In the genomic region with DNA sequence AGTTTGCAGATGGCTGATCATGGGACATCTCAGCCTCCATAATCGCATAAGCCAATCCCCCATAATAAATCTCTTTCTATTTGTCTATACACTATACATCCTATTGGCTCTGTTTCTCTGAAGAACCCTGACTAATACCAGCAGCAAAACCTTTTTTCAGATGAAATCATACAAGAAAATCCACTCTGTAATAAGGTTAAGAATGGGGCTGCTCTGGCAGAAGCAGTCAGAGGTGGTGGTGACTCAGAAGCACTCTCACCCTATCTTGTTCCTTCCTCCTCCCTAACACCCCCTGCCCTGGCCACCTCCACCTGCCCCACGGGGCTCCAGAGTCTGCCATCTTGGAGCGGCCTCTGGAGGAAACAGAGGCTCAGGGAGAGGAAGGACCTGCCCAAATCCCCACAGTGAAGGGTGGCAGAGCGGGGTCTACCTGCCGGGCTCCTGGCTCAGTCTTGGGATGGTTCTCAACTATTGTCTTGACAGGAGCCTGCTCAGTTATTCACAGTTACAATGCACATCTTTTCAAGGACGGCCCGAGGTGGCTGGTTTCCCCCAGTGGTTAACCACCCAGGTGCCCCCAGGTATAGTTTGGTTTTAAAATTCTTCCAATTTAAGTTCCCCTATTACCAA, we compare ENCODE assay signal across 14 cellular contexts.
DNase-seq lines count a peak whose midpoint lies in the region; ATAC-seq and TF ChIP-seq lines count a peak whose summit lies in the region.
"Had no signal": no experiment of that assay in that cellular context is flagged by ENCODE, and none has a peak within 500 bp of the region (broad histone marks: within the 10 kb centered on the region; RNA-seq: fewer than 3 reads in every experiment).

No MANE protein-coding gene starts in this region.

- H2BK15ac ChIP-seq in neuronal stem cell (ENCODE audit: low read length) = no peak overlapping the region

- no peak overlapping the region for H3K27ac ChIP-seq in neuronal stem cell (replicated peaks; ENCODE audit: low read length)
- no peak overlapping the region for H3K27ac ChIP-seq in upper lobe of left lung
- H3K27ac ChIP-seq: C4-2B had no signal

- no peaks in the 10 kb centered on the region for H3K79me1 ChIP-seq in neuronal stem cell (ENCODE audit: low read depth, low read length)

- H3K9ac ChIP-seq in neuronal stem cell (ENCODE audit: low read depth, low read length, poor library complexity) = no peak overlapping the region

- peak overlapping the region; percentile 56 for H3K14ac ChIP-seq in neuronal stem cell (ENCODE audit: low read length)

- H3K4me1 Mint-ChIP-seq in activated T-cell treated with anti-CD3 and anti-CD28 coated beads, Interleukin-2, amount 50 U/mL, for 4 hours (ENCODE audit: low read depth) = no peaks in the 10 kb centered on the region
- H3K4me1 Mint-ChIP-seq in activated T-cell treated with anti-CD3 and anti-CD28 coated beads, Interleukin-2, amount 50 U/mL, for 24 hours (ENCODE audit: low read depth) = no peaks in the 10 kb centered on the region
- H3K4me1 Mint-ChIP-seq: CD4-positive, alpha-beta memory T cell; GM23338 had no signal

- H3K27ac Mint-ChIP-seq in activated T-cell treated with anti-CD3 and anti-CD28 coated beads, Interleukin-2, amount 50 U/mL, for 24 hours = no peak overlapping the region
- H3K27ac Mint-ChIP-seq: CD4-positive, alpha-beta memory T cell; GM23338 had no signal

- TF ChIP-seq EP300 in upper lobe of left lung (IDR thresholded peaks at IDR 0.05) = no peak

- peaks cover 0 to 4% of the 10 kb centered on the region in 2 donors for H3K9me3 ChIP-seq in neuronal stem cell (replicated peaks in 1 of 2; ENCODE audit: control insufficient read depth in 2 of 2, insufficient read depth in 1 of 2, low read depth in 1 of 2, low read length in 2 of 2)
- no peaks in the 10 kb centered on the region for H3K9me3 ChIP-seq in upper lobe of left lung

- peak overlapping the region; percentile 57 for H3K18ac ChIP-seq in neuronal stem cell (ENCODE audit: low read length)

- no peak overlapping the region for H2AFZ ChIP-seq in neuronal stem cell (ENCODE audit: low read length)
- H2AFZ ChIP-seq: GM23338 had no signal

- H3K23ac ChIP-seq in neuronal stem cell (ENCODE audit: low read depth, low read length, poor library complexity) = no peak overlapping the region

- ATAC-seq in activated T-cell treated with anti-CD3 and anti-CD28 coated beads, Interleukin-2, amount 50 U/mL, for 4 hours = peak; percentile 46 to 62
- ATAC-seq in esophagus mucosa (peak; percentile 74), upper lobe of left lung (ENCODE audit: low FRiP score in 2 of 2) (no peak), GM19035 (IDR thresholded peaks at IDR 0.05; ENCODE audit: unreplicated experiment) (no peak)
- ATAC-seq: GM23338 had no signal

- no peak overlapping the region for H2BK12ac ChIP-seq in neuronal stem cell (ENCODE audit: low read length)

- H3K4me3 Mint-ChIP-seq in activated T-cell treated with anti-CD3 and anti-CD28 coated beads, Interleukin-2, amount 50 U/mL, for 4 hours = no peak overlapping the region
- H3K4me3 Mint-ChIP-seq in activated T-cell treated with anti-CD3 and anti-CD28 coated beads, Interleukin-2, amount 50 U/mL, for 24 hours = no peak overlapping the region
- H3K4me3 Mint-ChIP-seq: CD4-positive, alpha-beta memory T cell; GM23338 had no signal

- H3K4me3 ChIP-seq in neuronal stem cell (ENCODE audit: low read length in 2 of 2) = no peak overlapping the region
- no peak overlapping the region for H3K4me3 ChIP-seq in upper lobe of left lung
- H3K4me3 ChIP-seq: GM23338 had no signal

- H3K36me3 ChIP-seq in neuronal stem cell (replicated peaks in 1 of 2; ENCODE audit: control insufficient read depth in 2 of 2, insufficient read depth in 2 of 2, low read length in 2 of 2) (no peaks in the 10 kb centered on the region), upper lobe of left lung (no peaks in the 10 kb centered on the region)

- peaks cover 0 to 5% of the 10 kb centered on the region in 2 donors for H3K4me1 ChIP-seq in neuronal stem cell (ENCODE audit: control insufficient read depth in 2 of 2, insufficient read depth in 1 of 2, low read depth in 1 of 2, low read length in 2 of 2)
- H3K4me1 ChIP-seq in upper lobe of left lung = peaks cover 0 to 5% (median 2%) of the 10 kb centered on the region in 4 donors

- no peak overlapping the region for H2BK5ac ChIP-seq in neuronal stem cell (ENCODE audit: low read length)

- no peak for TF ChIP-seq CTCF in upper lobe of left lung (IDR thresholded peaks at IDR 0.05)

- no peak overlapping the region for H3K4ac ChIP-seq in neuronal stem cell (ENCODE audit: low read length)

- H4K91ac ChIP-seq in neuronal stem cell (ENCODE audit: low read depth, low read length, poor library complexity) = no peak overlapping the region

- H3K4me2 ChIP-seq in neuronal stem cell (ENCODE audit: insufficient read depth, low read length, poor library complexity, severe bottlenecking) = no peak overlapping the region
- H3K4me2 ChIP-seq: GM23338 had no signal

- no peak overlapping the region for H4K8ac ChIP-seq in neuronal stem cell (ENCODE audit: low read depth, low read length)

- TF ChIP-seq POLR2A in upper lobe of left lung (IDR thresholded peaks at IDR 0.05) = no peak

- no peaks in the 10 kb centered on the region for H3K9me3 Mint-ChIP-seq in activated T-cell treated with anti-CD3 and anti-CD28 coated beads, Interleukin-2, amount 50 U/mL, for 4 hours
- H3K9me3 Mint-ChIP-seq in activated T-cell treated with anti-CD3 and anti-CD28 coated beads, Interleukin-2, amount 50 U/mL, for 24 hours = peaks cover 2% of the 10 kb centered on the region
- H3K9me3 Mint-ChIP-seq: GM23338 had no signal

- H3K27me3 Mint-ChIP-seq in activated T-cell treated with anti-CD3 and anti-CD28 coated beads, Interleukin-2, amount 50 U/mL, for 4 hours (ENCODE audit: low read depth) = peaks cover 27% of the 10 kb centered on the region
- H3K27me3 Mint-ChIP-seq in activated T-cell treated with anti-CD3 and anti-CD28 coated beads, Interleukin-2, amount 50 U/mL, for 24 hours = peaks cover 3% of the 10 kb centered on the region

- no peak for DNase-seq in activated T-cell treated with anti-CD3 and anti-CD28 coated beads, Interleukin-2, amount 50 U/mL, for 4 hours
- no peak for DNase-seq in activated T-cell treated with anti-CD3 and anti-CD28 coated beads, Interleukin-2, amount 50 U/mL, for 24 hours
- DNase-seq in neuronal stem cell (ENCODE audit: low spot score) (no peak), NOMO-1 treated with DMSO at 0.1 percent for 48 hours (lab: John Stamatoyannopoulos, UW; ENCODE audit: unreplicated experiment) (no peak), upper lobe of left lung (no peak)
- DNase-seq: ACHN; CD4-positive, alpha-beta memory T cell; DMS79; EL; H7 had no signal

- H2AK5ac ChIP-seq in neuronal stem cell (ENCODE audit: low read depth, low read length) = no peak overlapping the region

- no peaks in the 10 kb centered on the region for H3K36me3 Mint-ChIP-seq in activated T-cell treated with anti-CD3 and anti-CD28 coated beads, Interleukin-2, amount 50 U/mL, for 4 hours (ENCODE audit: insufficient read depth)
- no peaks in the 10 kb centered on the region for H3K36me3 Mint-ChIP-seq in activated T-cell treated with anti-CD3 and anti-CD28 coated beads, Interleukin-2, amount 50 U/mL, for 24 hours (ENCODE audit: low read depth)
- H3K36me3 Mint-ChIP-seq: CD4-positive, alpha-beta memory T cell had no signal

- H2BK120ac ChIP-seq in neuronal stem cell (ENCODE audit: low read depth, low read length) = no peak overlapping the region

- no CpG with 5 or more reads among the region's 7 CpGs for WGBS in neuronal stem cell (ENCODE audit: extremely low coverage in 2 of 2, insufficient read length in 2 of 2, insufficient replicate concordance in 1 of 2), 2 donors
- 85 to 89% methylated on average over 7 of the region's 7 CpGs for WGBS in upper lobe of left lung, 2 donors

- H3K27me3 ChIP-seq in neuronal stem cell (ENCODE audit: control insufficient read depth in 3 of 3, insufficient read depth in 3 of 3, low read depth in 1 of 3, low read length in 3 of 3) = no peaks in the 10 kb centered on the region
- no peaks in the 10 kb centered on the region for H3K27me3 ChIP-seq in upper lobe of left lung

Comparison
In these comparisons a context has a peak if more than half of its experiments do, and no peak if none do; other contexts are left out.
1. ATAC-seq: peak in activated T-cell treated with anti-CD3 and anti-CD28 coated beads, Interleukin-2, amount 50 U/mL, for 4 hours (2 of 2) and esophagus mucosa (single experiment); none in upper lobe of left lung (0 of 2) and GM19035 (single experiment).